8 cellular contexts compared by ENCODE assay signal in the genomic region with DNA sequence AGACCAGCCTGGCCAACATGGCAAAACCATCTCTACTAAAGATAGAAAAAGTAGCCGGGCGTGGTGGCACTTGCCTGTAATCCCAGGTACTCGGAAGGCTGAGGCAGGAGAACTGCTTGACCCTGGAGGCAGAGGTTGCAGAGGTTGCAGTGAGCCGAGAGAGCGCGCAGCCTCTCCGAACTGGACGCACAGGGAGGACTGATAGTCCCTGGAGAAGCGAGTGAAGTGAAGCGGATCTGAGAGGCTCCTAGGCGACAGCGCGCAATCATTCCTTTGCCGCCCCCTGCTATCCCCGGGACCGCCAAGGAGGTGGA. TPM values are rescaled to one million over a fixed set of nuclear protein-coding genes. Genes with fewer than 3 reads are reported as not detected.
DNase-seq lines count a peak whose midpoint lies in the region; ATAC-seq, FAIRE-seq and TF ChIP-seq lines count a peak whose summit lies in the region.

No MANE protein-coding gene starts in this region.

- WGBS in testis, 2 donors = 0 to 3% methylated on average over 3 to 16 of the region's 16 CpGs

- peaks cover 7% of the 10 kb centered on the region for H3K9me3 Mint-ChIP-seq in T-helper 1 cell treated with Interleukin-12 subunit alpha and Interleukin-12 subunit beta and Interleukin-4 antibody, amounts not matched to agents 30 μg/mL and 1 μg/mL, for 36 hours
- H3K9me3 Mint-ChIP-seq in activated naive CD8-positive, alpha-beta T cell treated with anti-CD3 and anti-CD28 coated beads, Interleukin-2, amount 50 U/mL, for 24 hours = no peaks in the 10 kb centered on the region

- FAIRE-seq in kidney (lab: Jason Lieb, UNC) = no peak

- peak overlapping the region; percentile 99 for H3K27ac Mint-ChIP-seq in T-helper 1 cell treated with Interleukin-12 subunit alpha and Interleukin-12 subunit beta and Interleukin-4 antibody, amounts not matched to agents 30 μg/mL and 1 μg/mL, for 36 hours
- peak overlapping the region; percentile 100 for H3K27ac Mint-ChIP-seq in activated naive CD8-positive, alpha-beta T cell treated with anti-CD3 and anti-CD28 coated beads, Interleukin-2, amount 50 U/mL, for 24 hours

- H3K27me3 Mint-ChIP-seq in T-helper 1 cell treated with Interleukin-12 subunit alpha and Interleukin-12 subunit beta and Interleukin-4 antibody, amounts not matched to agents 30 μg/mL and 1 μg/mL, for 36 hours (ENCODE audit: low read depth) = no peaks in the 10 kb centered on the region
- H3K27me3 Mint-ChIP-seq in activated naive CD8-positive, alpha-beta T cell treated with anti-CD3 and anti-CD28 coated beads, Interleukin-2, amount 50 U/mL, for 24 hours = peaks cover 3% of the 10 kb centered on the region

- intact Hi-C loops in kidney (cut with DNase I) (loop anchor here (10.0 kb wide), 1 partner anchor 164 kb away; no protein-coding TSS in a partner anchor), testis (cut with DNase I; ENCODE audit: low total_unique reads) (loop anchor here (10.0 kb wide), 1 partner anchor 144 kb away; a partner anchor contains a TSS)

- H3K9me3 ChIP-seq in kidney (ENCODE audit: control insufficient read depth in 1 of 2, low read length in 2 of 2) (no peaks in the 10 kb centered on the region), testis (no peaks in the 10 kb centered on the region)

- peak overlapping the region; percentile 74 to 98 for H3K9ac ChIP-seq in kidney (ENCODE audit: low read length in 2 of 2)

- TF ChIP-seq POLR2A in testis (IDR thresholded peaks at IDR 0.05) = no peak

- H3K27ac ChIP-seq in kidney (ENCODE audit: low read depth in 2 of 2, low read length in 2 of 2) (peak overlapping the region; percentile 91 to 98), testis (peak overlapping the region; percentile 90 to 94)

- peaks cover 15 to 23% of the 10 kb centered on the region in 2 donors for H3K36me3 ChIP-seq in kidney (ENCODE audit: control insufficient read depth in 1 of 2, insufficient read depth in 2 of 2, low read length in 2 of 2)
- no peaks in the 10 kb centered on the region for H3K36me3 ChIP-seq in testis (ENCODE audit: low read depth, missing control alignments)

- H3K4me3 ChIP-seq in kidney (ENCODE audit: low read length in 2 of 2) = peak overlapping the region; percentile 91 to 100
- peak overlapping the region; percentile 69 to 97 for H3K4me3 ChIP-seq in testis

- DNase-seq in T-helper 1 cell (no peak), kidney (no peak), testis (no peak), KBM-7 (no peak), NCI-H1105 (lab: John Stamatoyannopoulos, UW) (no peak)
- no peak for DNase-seq in activated naive CD8-positive, alpha-beta T cell treated with anti-CD3 and anti-CD28 coated beads, Interleukin-2, amount 50 U/mL, for 24 hours
- DNase-seq in activated CD4-positive, CD25-positive, alpha-beta regulatory T cell (lab: John Stamatoyannopoulos, UW) = no peak

- TF ChIP-seq CTCF in kidney (IDR thresholded peaks at IDR 0.05; ENCODE audit: borderline replicate concordance, extremely low read depth, insufficient read depth) (no peak), testis (IDR thresholded peaks at IDR 0.05) (no peak)

- in situ Hi-C loops in KBM-7 (cut with MboI; ENCODE audit: low pct_unique_long_range_greater_than_20kb, low sequenced_read_pairs) = no loop called here

- no peak for ATAC-seq in activated naive CD8-positive, alpha-beta T cell treated with anti-CD3 and anti-CD28 coated beads, Interleukin-2, amount 50 U/mL, for 24 hours

- H3K4me1 ChIP-seq in kidney (ENCODE audit: control insufficient read depth in 1 of 2, insufficient read depth in 1 of 2, low read depth in 1 of 2, low read length in 2 of 2) (peaks cover 9 to 13% of the 10 kb centered on the region in 2 donors), testis (peaks cover 16% of the 10 kb centered on the region)

- no peaks in the 10 kb centered on the region for H3K27me3 ChIP-seq in testis

- peak overlapping the region; percentile 98 for H3K4me3 Mint-ChIP-seq in T-helper 1 cell treated with Interleukin-12 subunit alpha and Interleukin-12 subunit beta and Interleukin-4 antibody, amounts not matched to agents 30 μg/mL and 1 μg/mL, for 36 hours
- H3K4me3 Mint-ChIP-seq in activated naive CD8-positive, alpha-beta T cell treated with anti-CD3 and anti-CD28 coated beads, Interleukin-2, amount 50 U/mL, for 24 hours = peak overlapping the region; percentile 100

- H3K36me3 Mint-ChIP-seq in T-helper 1 cell treated with Interleukin-12 subunit alpha and Interleukin-12 subunit beta and Interleukin-4 antibody, amounts not matched to agents 30 μg/mL and 1 μg/mL, for 36 hours (ENCODE audit: low read depth) = peaks cover 38% of the 10 kb centered on the region
- H3K36me3 Mint-ChIP-seq in activated naive CD8-positive, alpha-beta T cell treated with anti-CD3 and anti-CD28 coated beads, Interleukin-2, amount 50 U/mL, for 24 hours (ENCODE audit: low read depth) = peaks cover 43% of the 10 kb centered on the region

- peaks cover 21% of the 10 kb centered on the region for H3K4me1 Mint-ChIP-seq in T-helper 1 cell treated with Interleukin-12 subunit alpha and Interleukin-12 subunit beta and Interleukin-4 antibody, amounts not matched to agents 30 μg/mL and 1 μg/mL, for 36 hours (ENCODE audit: low read depth)
- H3K4me1 Mint-ChIP-seq in activated naive CD8-positive, alpha-beta T cell treated with anti-CD3 and anti-CD28 coated beads, Interleukin-2, amount 50 U/mL, for 24 hours = peaks cover 26% of the 10 kb centered on the region

RNA-seq across cellular contexts. Expression of a gene that starts 0.2 kb away (rescaled TPM):
- 35.5 TPM for total RNA-seq in kidney
- 13.3 TPM for polyA plus RNA-seq in kidney (ENCODE audit: insufficient read depth, low read depth, low replicate concordance)
- total RNA-seq in testis = 10 to 100 TPM; 19.3 to 37.7 TPM
- 16.9 TPM for polyA plus RNA-seq in testis (ENCODE audit: insufficient read depth, low read depth, low replicate concordance)

RNA-seq across cellular contexts. Expression of a gene that starts 36.5 kb away (rescaled TPM):
- total RNA-seq in kidney (40.3 TPM), testis (10 to 100 TPM; 20.8 to 26.4 TPM)
- polyA plus RNA-seq in kidney (ENCODE audit: insufficient read depth, low read depth, low replicate concordance) (2.8 TPM), testis (ENCODE audit: insufficient read depth, low read depth, low replicate concordance) (4.1 TPM)

RNA-seq across cellular contexts. Expression of a gene that starts 54.1 kb away (rescaled TPM):
- total RNA-seq in kidney = 37.6 TPM
- 4.9 TPM for polyA plus RNA-seq in kidney (ENCODE audit: insufficient read depth, low read depth, low replicate concordance)
- total RNA-seq in testis = 10 to 100 TPM; 16.9 to 17.4 TPM
- polyA plus RNA-seq in testis (ENCODE audit: insufficient read depth, low read depth, low replicate concordance) = 7.4 TPM
